Comparison of ENCODE assay signal across 15 cellular contexts in genomic region chr1:94060720-94061119, GRCh38.
DNase-seq lines count a peak whose midpoint lies in the region; ATAC-seq, FAIRE-seq and TF ChIP-seq lines count a peak whose summit lies in the region.
"Had no signal": no experiment of that assay in that cellular context is flagged by ENCODE, and none has a peak within 500 bp of the region (broad histone marks: within the 10 kb centered on the region; RNA-seq: fewer than 3 reads in every experiment).

No MANE protein-coding gene starts in this region.

- H3K4me1 Mint-ChIP-seq in osteocyte (ENCODE audit: unreplicated experiment), result peaks cover 70% of the 10 kb centered on the region
- H3K4me1 Mint-ChIP-seq: B cell had no signal

- H3K27me3 Mint-ChIP-seq in osteocyte (ENCODE audit: unreplicated experiment), result no peaks in the 10 kb centered on the region

- H3K9me3 Mint-ChIP-seq in osteocyte (ENCODE audit: unreplicated experiment), result no peaks in the 10 kb centered on the region
- H3K9me3 Mint-ChIP-seq: CD4-positive, alpha-beta T cell; H9 had no signal

- WGBS in heart right ventricle, 2 donors, result 71 to 72% methylated on average over 2 of the region's 2 CpGs

- peaks cover 0 to 9% (median 0%) of the 10 kb centered on the region in 7 donors for H3K27me3 ChIP-seq in heart right ventricle

- no peak for TF ChIP-seq CTCF in heart right ventricle (IDR thresholded peaks at IDR 0.05)
- TF ChIP-seq CTCF in osteocyte (IDR thresholded peaks at IDR 0.05), result no peak
- no peak for TF ChIP-seq CTCF in GM13976 (IDR thresholded peaks at IDR 0.05; ENCODE audit: borderline replicate concordance, control extremely low read depth, extremely low read depth, insufficient read depth, missing control alignments)

- no peaks in the 10 kb centered on the region for H3K36me3 ChIP-seq in heart right ventricle

- H3K36me3 Mint-ChIP-seq in osteocyte (ENCODE audit: unreplicated experiment), result no peaks in the 10 kb centered on the region

- peak overlapping the region in 8 of 10 donors; percentile 33 to 81 (median 60) for H3K27ac ChIP-seq in heart right ventricle
- H3K27ac ChIP-seq: HL-60 had no signal

- no peaks in the 10 kb centered on the region for H3K9me3 ChIP-seq in heart right ventricle

- ATAC-seq in heart right ventricle, result no peak
- no peak for ATAC-seq in HG03354 (IDR thresholded peaks at IDR 0.05; ENCODE audit: poor library complexity, severe bottlenecking, unreplicated experiment)

- FAIRE-seq in endometrium (lab: Jason Lieb, UNC), result peak; percentile 26
- FAIRE-seq: G401.6, GM12891 had no signal

- no peak overlapping the region for H3K4me3 ChIP-seq in heart right ventricle

- H3K4me1 ChIP-seq in heart right ventricle, result peaks cover 0 to 86% (median 55%) of the 10 kb centered on the region in 9 donors

- DNase-seq in heart right ventricle (no peak), cardiac septum (ENCODE audit: low spot score) (no peak), osteocyte (ENCODE audit: extremely low spot score, unreplicated experiment) (no peak), RPMI8226 (no peak), GM13976 (ENCODE audit: low spot score) (no peak)
- DNase-seq: DMS79, GOT3 had no signal

- intact Hi-C loops in heart right ventricle (cut with DNase I), result loop anchor here (1.0 to 10.0 kb wide), 12 partner anchors 16 to 277 kb away; partner anchors contain the start of gene ARHGAP29 (in 5 of the 10)
- intact Hi-C loops in cardiac septum (cut with DNase I), result loop anchor here (1.0 to 5.0 kb wide), 3 partner anchors 16 to 275 kb away; no protein-coding TSS in a partner anchor

- in situ Hi-C loops in GM13976 (cut with MboI; ENCODE audit: low sequenced_read_pairs, unreplicated experiment), result loop anchor here (5.0 kb wide), 1 partner anchor 277 kb away; no protein-coding TSS in a partner anchor

- peak overlapping the region; percentile 67 for H3K27ac Mint-ChIP-seq in osteocyte (ENCODE audit: unreplicated experiment)
- H3K27ac Mint-ChIP-seq: B cell; CD4-positive, alpha-beta T cell; H9 had no signal

- no peak overlapping the region for H3K4me3 Mint-ChIP-seq in osteocyte (ENCODE audit: unreplicated experiment)
- H3K4me3 Mint-ChIP-seq: B cell; CD4-positive, alpha-beta T cell; H9 had no signal
